In the genomic region with DNA sequence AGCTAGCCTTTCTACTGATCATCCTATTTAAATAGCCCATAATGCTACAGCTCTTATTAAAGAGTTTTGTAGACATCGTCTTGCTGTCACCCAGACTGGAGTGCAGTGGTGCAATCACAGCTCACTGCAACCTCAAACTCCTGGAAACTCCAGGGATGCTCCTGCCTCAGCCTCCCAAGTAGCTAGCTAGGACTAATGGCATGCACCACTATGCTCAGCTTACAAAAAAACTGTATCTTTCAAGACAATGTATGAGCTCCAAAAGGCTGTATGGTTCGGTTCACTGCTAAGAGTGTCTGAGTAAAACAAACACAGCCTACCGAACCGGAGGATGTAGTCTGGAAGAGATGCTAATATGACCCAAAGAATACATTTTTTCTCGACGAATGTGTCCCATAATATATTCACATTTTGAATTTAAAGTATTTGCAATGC, we compare ENCODE assay signal across 8 cellular contexts. TPM values are rescaled to one million over a fixed set of nuclear protein-coding genes. Genes with fewer than 3 reads are reported as not detected.
DNase-seq lines count a peak whose midpoint lies in the region; ATAC-seq, FAIRE-seq and TF ChIP-seq lines count a peak whose summit lies in the region.

No MANE protein-coding gene starts in this region.

- peaks cover 59% of the 10 kb centered on the region for H3K4me1 Mint-ChIP-seq in activated T-helper 2 cell treated with anti-CD3 and anti-CD28 coated beads, Interferon-gamma antibody, Interleukin-2, Interleukin-4, amounts not matched to agents 10 μg/mL and 5 μg/mL and 100 μg/mL, durations not matched to agents 14 hours and 24 hours and 36 hours (ENCODE audit: low read depth)

- H3K27me3 Mint-ChIP-seq in activated T-helper 2 cell treated with anti-CD3 and anti-CD28 coated beads, Interferon-gamma antibody, Interleukin-2, Interleukin-4, amounts not matched to agents 10 μg/mL and 5 μg/mL and 100 μg/mL, durations not matched to agents 14 hours and 24 hours and 36 hours (ENCODE audit: low read depth): no peaks in the 10 kb centered on the region

- no peak for TF ChIP-seq RAD21 in A549 (conservative IDR thresholded peaks at IDR 0.05 in 1 of 2, IDR thresholded peaks at IDR 0.05 in 1 of 2)

- H3K27ac Mint-ChIP-seq in activated T-helper 2 cell treated with anti-CD3 and anti-CD28 coated beads, Interferon-gamma antibody, Interleukin-2, Interleukin-4, amounts not matched to agents 10 μg/mL and 5 μg/mL and 100 μg/mL, durations not matched to agents 14 hours and 24 hours and 36 hours: peak overlapping the region; percentile 99

- FAIRE-seq in A549 (lab: Jason Lieb, UNC) (no peak), small intestine (lab: Jason Lieb, UNC) (no peak), D721Med (lab: Jason Lieb, UNC) (no peak)

- intact Hi-C loops in activated T-helper 2 cell treated with anti-CD3 and anti-CD28 coated beads, Interferon-gamma antibody, Interleukin-2, Interleukin-4, amounts not matched to agents 10 μg/mL and 5 μg/mL and 100 μg/mL, durations not matched to agents 14 hours and 24 hours and 36 hours (cut with micrococcal nuclease): loop anchor here (1.0 kb wide), 2 partner anchors 10 to 49 kb away; no protein-coding TSS in a partner anchor

- H3K9me3 ChIP-seq in A549 (no peaks in the 10 kb centered on the region), HAP-1 (no peaks in the 10 kb centered on the region), iPS-15b (ENCODE audit: control insufficient read depth, insufficient read depth, low read length) (no peaks in the 10 kb centered on the region), small intestine (ENCODE audit: control insufficient read depth, low read depth) (no peaks in the 10 kb centered on the region)

- in situ Hi-C loops in HAP-1 (cut with MboI; ENCODE audit: low sequenced_read_pairs): loop anchor here (25.0 kb wide), 1 partner anchor 399 kb away; the partner anchor contains the start of gene PANX1

- H3K4me3 Mint-ChIP-seq in activated T-helper 2 cell treated with anti-CD3 and anti-CD28 coated beads, Interferon-gamma antibody, Interleukin-2, Interleukin-4, amounts not matched to agents 10 μg/mL and 5 μg/mL and 100 μg/mL, durations not matched to agents 14 hours and 24 hours and 36 hours (ENCODE audit: low read depth): peak overlapping the region; percentile 99

- peak overlapping the region; percentile 90 for H3K4me3 ChIP-seq in A549
- peak overlapping the region; percentile 93 for H3K4me3 ChIP-seq in HAP-1
- peak overlapping the region; percentile 88 for H3K4me3 ChIP-seq in iPS-15b (ENCODE audit: low read depth, low read length)
- H3K4me3 ChIP-seq in small intestine (ENCODE audit: low read depth in 1 of 2, low read length in 2 of 2): peak overlapping the region in 1 of 2 donors; percentile 38

- peak overlapping the region; percentile 97 for H3K9ac ChIP-seq in iPS-15b (ENCODE audit: low read depth, low read length)

- WGBS in A549 (ENCODE audit: missing lambda C conversion rate): 1% methylated on average over 6 of the region's 6 CpGs
- 12 to 35% (median 18%) methylated on average over 6 of the region's 6 CpGs for WGBS in small intestine, 3 donors

- H3K4me1 ChIP-seq in A549: peaks cover 62% of the 10 kb centered on the region
- H3K4me1 ChIP-seq in HAP-1: peaks cover 47% of the 10 kb centered on the region
- H3K4me1 ChIP-seq in iPS-15b (ENCODE audit: control insufficient read depth, insufficient read depth, low read length): peaks cover 14% of the 10 kb centered on the region
- peaks cover 3 to 9% of the 10 kb centered on the region in 2 donors for H3K4me1 ChIP-seq in small intestine (ENCODE audit: control insufficient read depth in 2 of 2, insufficient read depth in 1 of 2, low read depth in 1 of 2, low read length in 1 of 2)

- no peak for ATAC-seq in A549
- no peak for ATAC-seq in HG03196 (IDR thresholded peaks at IDR 0.05; ENCODE audit: unreplicated experiment)
- no peak for ATAC-seq in GM19467 (IDR thresholded peaks at IDR 0.05; ENCODE audit: unreplicated experiment)

- peaks cover 74% of the 10 kb centered on the region for H3K36me3 ChIP-seq in HAP-1 (replicated peaks)
- H3K36me3 ChIP-seq in iPS-15b (ENCODE audit: control insufficient read depth, insufficient read depth, low read length): peaks cover 43% of the 10 kb centered on the region
- H3K36me3 ChIP-seq in small intestine (ENCODE audit: control insufficient read depth in 2 of 2, insufficient read depth in 2 of 2, low read length in 2 of 2): peaks cover 9 to 15% of the 10 kb centered on the region in 2 donors

- no peak for TF ChIP-seq EP300 in A549 (IDR thresholded peaks at IDR 0.05)

- TF ChIP-seq POLR2A in A549 (IDR thresholded peaks at IDR 0.05; ENCODE audit: low read length): no peak

- CTCF ChIA-PET in A549 (lab: Yijun Ruan, JAX): interaction anchor here (1.5 kb wide), 1 partner anchor 45 kb away, joined by 3 read pairs; the partner anchor contains the start of gene MED17

- peaks cover 83% of the 10 kb centered on the region for H3K36me3 Mint-ChIP-seq in activated T-helper 2 cell treated with anti-CD3 and anti-CD28 coated beads, Interferon-gamma antibody, Interleukin-2, Interleukin-4, amounts not matched to agents 10 μg/mL and 5 μg/mL and 100 μg/mL, durations not matched to agents 14 hours and 24 hours and 36 hours (ENCODE audit: low read depth)

- H3K27me3 ChIP-seq in HAP-1 (ENCODE audit: low read depth) (no peaks in the 10 kb centered on the region), iPS-15b (ENCODE audit: control insufficient read depth, insufficient read depth, low read length) (no peaks in the 10 kb centered on the region), small intestine (ENCODE audit: control insufficient read depth in 2 of 2, insufficient read depth in 2 of 2, low read length in 2 of 2) (no peaks in the 10 kb centered on the region)

- TF ChIP-seq CTCF in A549 (IDR thresholded peaks at IDR 0.05) (no peak), D721Med (IDR thresholded peaks at IDR 0.05; ENCODE audit: insufficient read depth, missing control alignments) (no peak)

- H3K27ac ChIP-seq in A549: peak overlapping the region; percentile 72 to 98; a peak in 5 of 6 replicates
- H3K27ac ChIP-seq in small intestine (ENCODE audit: low read depth in 1 of 2, low read length in 1 of 2): no peak overlapping the region

- DNase-seq in A549 (ENCODE audit: low read depth in 1 of 2, low spot score in 1 of 2) (no peak), HAP-1 (ENCODE audit: low spot score in 2 of 2) (no peak), small intestine (no peak), D721Med (ENCODE audit: insufficient read length, low spot score) (no peak)
- no peak for DNase-seq in activated T-helper 2 cell treated with anti-CD3 and anti-CD28 coated beads, Interferon-gamma antibody, Interleukin-2, Interleukin-4, amounts not matched to agents 10 μg/mL and 5 μg/mL and 100 μg/mL, durations not matched to agents 14 hours and 24 hours and 36 hours (ENCODE audit: low spot score)

- POLR2A ChIA-PET in A549 (lab: Yijun Ruan, JAX): interaction anchor here (4.2 kb wide), 1 partner anchor 45 kb away, joined by 48 read pairs; the partner anchor contains the start of gene MED17

- peak overlapping the region; percentile 90 for H3K4me2 ChIP-seq in A549

- H3K9me3 Mint-ChIP-seq in activated T-helper 2 cell treated with anti-CD3 and anti-CD28 coated beads, Interferon-gamma antibody, Interleukin-2, Interleukin-4, amounts not matched to agents 10 μg/mL and 5 μg/mL and 100 μg/mL, durations not matched to agents 14 hours and 24 hours and 36 hours: no peaks in the 10 kb centered on the region

TF ChIP-seq in A549, 52 proteins besides CTCF, POLR2A, EP300 and RAD21:
- TF ChIP-seq ZSCAN20 (CRISPR knock-in tag; IDR thresholded peaks at IDR 0.05): no peak

RNA-seq across cellular contexts. Expression of gene TAF1D, which starts 2.6 kb away (rescaled TPM):
- 132 and 218 TPM in 2 replicates for polyA plus RNA-seq in A549 (2011; rRNA removed)
- polyA plus RNA-seq in A549 (2012; cell fraction: cytosol; rRNA removed): 35.5 and 46.4 TPM in 2 replicates
- 43.5 and 100 TPM in 2 replicates for polyA plus RNA-seq in A549 (2012; cell fraction: nucleus; rRNA removed)
- 116 to 142 TPM (median 123 TPM) in 3 replicates for polyA plus RNA-seq in A549 (2017; fragmentation: RNase III; extraction: RNeasy Plus Mini Kit Qiagen cat#74134 plus additional on column Dnase treatment)
- polyA minus RNA-seq in A549 (2011; rRNA and poly(A)+ RNA removed): 41.9 and 55.4 TPM in 2 replicates
- total RNA-seq in activated T-helper 2 cell treated with anti-CD3 and anti-CD28 coated beads, Interferon-gamma antibody, Interleukin-2, Interleukin-4, amounts not matched to agents 10 μg/mL and 5 μg/mL and 100 μg/mL, durations not matched to agents 14 hours and 24 hours and 36 hours: 344 TPM in 2 replicates
- polyA plus RNA-seq in small intestine: 10 to 100 TPM; 45.9 to 73.5 (median 66.2) TPM

RNA-seq across cellular contexts. Expression of gene C11orf54, which starts 2.8 kb away (rescaled TPM):
- polyA plus RNA-seq in A549 (2011; rRNA removed): 26.8 and 27.6 TPM in 2 replicates
- 3.2 and 4.0 TPM in 2 replicates for polyA plus RNA-seq in A549 (2012; cell fraction: cytosol; rRNA removed)
- polyA plus RNA-seq in A549 (2012; cell fraction: nucleus; rRNA removed): 1.5 and 2.0 TPM in 2 replicates
- polyA plus RNA-seq in A549 (2017; fragmentation: RNase III; extraction: RNeasy Plus Mini Kit Qiagen cat#74134 plus additional on column Dnase treatment): 12.3 to 12.7 TPM (median 12.4 TPM) in 3 replicates
- polyA minus RNA-seq in A549 (2011; rRNA and poly(A)+ RNA removed): 4.4 and 4.8 TPM in 2 replicates
- 19.3 and 21.2 TPM in 2 replicates for total RNA-seq in activated T-helper 2 cell treated with anti-CD3 and anti-CD28 coated beads, Interferon-gamma antibody, Interleukin-2, Interleukin-4, amounts not matched to agents 10 μg/mL and 5 μg/mL and 100 μg/mL, durations not matched to agents 14 hours and 24 hours and 36 hours
- polyA plus RNA-seq in small intestine: 10 to 100 TPM; 26.3 to 81.0 (median 43.5) TPM

RNA-seq across cellular contexts. Expression of gene MED17, which starts 45.4 kb away (rescaled TPM):
- polyA plus RNA-seq in A549 (2011; rRNA removed) (19.2 and 20.3 TPM in 2 replicates), A549 (2017; fragmentation: RNase III; extraction: RNeasy Plus Mini Kit Qiagen cat#74134 plus additional on column Dnase treatment) (16.2 to 16.7 TPM (median 16.6 TPM) in 3 replicates), small intestine (10 to 100 TPM in 1 of 3 donors, 1 to 10 TPM in 2; 8.5 to 12.6 (median 9.5) TPM)
- polyA plus RNA-seq in A549 (2012; cell fraction: cytosol; rRNA removed): 9.1 and 9.5 TPM in 2 replicates
- polyA plus RNA-seq in A549 (2012; cell fraction: nucleus; rRNA removed): 22.6 and 23.7 TPM in 2 replicates
- polyA minus RNA-seq in A549 (2011; rRNA and poly(A)+ RNA removed): 8.6 and 9.9 TPM in 2 replicates
- 48.5 and 50.8 TPM in 2 replicates for total RNA-seq in activated T-helper 2 cell treated with anti-CD3 and anti-CD28 coated beads, Interferon-gamma antibody, Interleukin-2, Interleukin-4, amounts not matched to agents 10 μg/mL and 5 μg/mL and 100 μg/mL, durations not matched to agents 14 hours and 24 hours and 36 hours

Comparison
In these comparisons a context has a peak if more than half of its experiments do, and no peak if none do; other contexts are left out.
1. H3K27ac ChIP-seq: peak in A549 (2 of 2); none in small intestine (0 of 2).